In genomic region chr6:85496856-85497255, GRCh38 we compare ENCODE assay signal across 29 cellular contexts.
"Had no signal": no experiment of that assay in that cellular context is flagged by ENCODE, and none has a peak within 500 bp of the region (broad histone marks: within the 10 kb centered on the region; RNA-seq: fewer than 3 reads in every experiment).

No MANE protein-coding gene starts in this region.

- H3K27me3 ChIP-seq: colonic mucosa, esophagus squamous epithelium, heart right ventricle, left lung, neutrophil, pancreas, testis, tibial artery had no signal

- H3K4me3 ChIP-seq: colonic mucosa, esophagus squamous epithelium, heart right ventricle, left lung, mucosa of descending colon, pancreas, smooth muscle cell, testis, tibial artery had no signal

- DNase-seq: colonic mucosa; effector CD8-positive, alpha-beta T cell; erythroblast; esophagus squamous epithelium; foreskin melanocyte; glutamatergic neuron; heart right ventricle; hippocampal formation; left cardiac atrium; left lung; mesenchymal stem cell; mucosa of descending colon; naive B cell; pancreas; stimulated activated CD4-positive, alpha-beta T cell treated with anti-CD3 and anti-CD28 coated beads, Interleukin-12 subunit alpha, Interleukin-12 subunit beta, amount 100 ng/mL, for 4 hours; stimulated activated CD4-positive, alpha-beta T cell treated with anti-CD3 and anti-CD28 coated beads, Interleukin-1b, Interleukin-23, amount 100 ng/mL, for 48 hours; stimulated activated CD4-positive, alpha-beta T cell treated with anti-CD3 and anti-CD28 coated beads, Interleukin-4, amount 100 ng/mL, for 1 hour; stimulated activated naive CD4-positive, alpha-beta T cell; substantia nigra; testis; tibial artery had no signal

- H3K27me3 Mint-ChIP-seq: dendritic cell treated with granulocyte-macrophage colony-stimulating factor and Interleukin-4, amounts not matched to agents 40 ng/mL and 50 ng/mL, for 4 days; naive B cell; natural killer cell treated with Interleukin-12 subunit alpha and Interleukin-12 subunit beta and Interleukin-15 and Interleukin-18, amount 100 ng/mL, for 72 hours; type B pancreatic cell had no signal

- H3K4me1 Mint-ChIP-seq: naive B cell, neural crest cell had no signal

- ATAC-seq: heart right ventricle, left cardiac atrium, left lung, mucosa of descending colon, pancreas, sciatic nerve had no signal

- H3K9me3 ChIP-seq: colonic mucosa, neutrophil, pancreas, testis, tibial artery had no signal

- H3K4me1 ChIP-seq: colonic mucosa, esophagus squamous epithelium, heart right ventricle, testis had no signal

- H3K4me3 Mint-ChIP-seq: dendritic cell treated with granulocyte-macrophage colony-stimulating factor and Interleukin-4, amounts not matched to agents 40 ng/mL and 50 ng/mL, for 4 days; mesothelial cell of epicardium; naive B cell; natural killer cell treated with Interleukin-12 subunit alpha and Interleukin-12 subunit beta and Interleukin-15 and Interleukin-18, amount 100 ng/mL, for 72 hours; neural crest cell; type B pancreatic cell had no signal

- H3K27ac Mint-ChIP-seq: dendritic cell treated with granulocyte-macrophage colony-stimulating factor and Interleukin-4, amounts not matched to agents 40 ng/mL and 50 ng/mL, for 4 days; mesothelial cell of epicardium; natural killer cell treated with Interleukin-12 subunit alpha and Interleukin-12 subunit beta and Interleukin-15 and Interleukin-18, amount 100 ng/mL, for 72 hours; type B pancreatic cell had no signal

- H3K27ac ChIP-seq: colonic mucosa, esophagus squamous epithelium, heart right ventricle, left lung, neutrophil, pancreas, testis, tibial artery had no signal
